ENCODE assay signal across 1 cellular context in the genomic region with DNA sequence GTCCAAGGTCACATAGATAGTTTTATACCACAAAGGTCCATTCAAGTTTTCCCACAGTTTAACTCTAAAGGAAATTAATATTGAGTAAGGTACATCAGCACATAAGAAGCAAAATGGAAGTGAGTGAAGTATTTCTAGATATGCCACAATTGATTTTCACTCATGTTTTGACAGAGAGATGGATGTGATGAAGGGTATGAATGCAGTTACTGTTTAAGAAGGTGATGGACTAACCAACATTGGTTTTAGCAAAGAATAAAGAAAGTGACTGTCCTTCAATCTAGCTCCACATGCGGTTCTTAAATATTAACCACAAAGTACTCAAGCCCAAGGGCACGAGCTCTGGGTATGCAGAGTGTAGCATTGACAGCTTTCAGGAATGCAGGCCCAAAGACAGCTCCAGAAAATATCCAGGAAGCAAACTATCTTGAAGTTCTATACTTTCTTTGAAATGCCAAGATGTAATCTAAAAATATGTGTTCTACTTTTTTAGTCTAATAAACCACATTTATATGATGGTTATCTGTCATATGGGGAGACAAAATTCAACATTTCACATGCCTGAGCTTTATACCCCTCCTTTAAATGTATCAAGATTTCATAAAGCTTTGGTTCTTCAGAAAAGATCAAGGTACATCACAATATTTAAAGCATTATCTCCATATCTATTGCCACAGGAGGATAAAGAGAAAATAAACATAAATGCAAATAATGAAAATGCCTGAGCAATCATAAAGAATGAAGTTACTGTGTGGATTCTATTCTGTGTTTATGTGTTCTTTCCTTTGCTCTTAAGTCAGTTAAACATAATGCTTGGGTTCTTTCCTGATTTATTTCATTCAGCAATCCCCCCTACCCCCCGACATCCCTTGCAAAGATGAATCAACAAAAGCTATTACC.
TF ChIP-seq lines count a peak whose summit lies in the region.

No MANE protein-coding gene starts in this region.

TF ChIP-seq in HepG2, 621 proteins besides CTCF, POLR2A, EP300 and RAD21 (continued from another document and continues in another):
- TF ChIP-seq ZNF772 (CRISPR knock-in tag; IDR thresholded peaks at IDR 0.05) (peak; percentile 42; the same call in 1 of the 2 replicates), ZNF766 (CRISPR knock-in tag; IDR thresholded peaks at IDR 0.05; ENCODE audit: borderline replicate concordance) (no peak), ZNF570 (CRISPR knock-in tag; IDR thresholded peaks at IDR 0.05; ENCODE audit: borderline replicate concordance) (no peak), SIX1 (CRISPR knock-in tag; IDR thresholded peaks at IDR 0.05; ENCODE audit: borderline replicate concordance) (peak; percentile 69), HNRNPK (IDR thresholded peaks at IDR 0.05; ENCODE audit: low read depth, low read length, poor library complexity, severe bottlenecking) (peak; percentile 34), KDM4B (CRISPR knock-in tag; IDR thresholded peaks at IDR 0.05) (no peak; the same call in 1 of the 2 replicates), ZNF10 (CRISPR knock-in tag; IDR thresholded peaks at IDR 0.05; ENCODE audit: borderline replicate concordance, low read depth) (no peak), ZNF768 (CRISPR knock-in tag; IDR thresholded peaks at IDR 0.05) (no peak), JDP2 (CRISPR knock-in tag; IDR thresholded peaks at IDR 0.05; ENCODE audit: borderline replicate concordance) (no peak), KDM5A (IDR thresholded peaks at IDR 0.05; ENCODE audit: borderline replicate concordance, low read length) (peak; percentile 17; the same call in 1 of the 2 replicates), GTF2F1 (IDR thresholded peaks at IDR 0.05; ENCODE audit: low read length) (no peak), FOXJ3 (CRISPR knock-in tag; IDR thresholded peaks at IDR 0.05; ENCODE audit: borderline replicate concordance) (peak; percentile 64), ZNF343 (CRISPR knock-in tag; IDR thresholded peaks at IDR 0.05) (peak; percentile 85), BHLHE40 (IDR thresholded peaks at IDR 0.05; ENCODE audit: low read length) (peak; percentile 80), ZNF317 (CRISPR knock-in tag; IDR thresholded peaks at IDR 0.05) (0 out of 2 replicates have a peak, but pooled peaks have one; percentile 41), ZFP36L1 (CRISPR knock-in tag; IDR thresholded peaks at IDR 0.05) (0 out of 2 replicates have a peak, but pooled peaks have one; percentile 41), ZNF782 (CRISPR knock-in tag; IDR thresholded peaks at IDR 0.05; ENCODE audit: borderline replicate concordance) (no peak), MTF1 (CRISPR knock-in tag; IDR thresholded peaks at IDR 0.05) (no peak; the same call in 1 of the 2 replicates)
- TF ChIP-seq, protein P1, sequence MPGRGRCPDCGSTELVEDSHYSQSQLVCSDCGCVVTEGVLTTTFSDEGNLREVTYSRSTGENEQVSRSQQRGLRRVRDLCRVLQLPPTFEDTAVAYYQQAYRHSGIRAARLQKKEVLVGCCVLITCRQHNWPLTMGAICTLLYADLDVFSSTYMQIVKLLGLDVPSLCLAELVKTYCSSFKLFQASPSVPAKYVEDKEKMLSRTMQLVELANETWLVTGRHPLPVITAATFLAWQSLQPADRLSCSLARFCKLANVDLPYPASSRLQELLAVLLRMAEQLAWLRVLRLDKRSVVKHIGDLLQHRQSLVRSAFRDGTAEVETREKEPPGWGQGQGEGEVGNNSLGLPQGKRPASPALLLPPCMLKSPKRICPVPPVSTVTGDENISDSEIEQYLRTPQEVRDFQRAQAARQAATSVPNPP (CRISPR knock-in tag; IDR thresholded peaks at IDR 0.05) = 0 out of 2 replicates have a peak, but pooled peaks have one; percentile 23
- TF ChIP-seq, protein P2, sequence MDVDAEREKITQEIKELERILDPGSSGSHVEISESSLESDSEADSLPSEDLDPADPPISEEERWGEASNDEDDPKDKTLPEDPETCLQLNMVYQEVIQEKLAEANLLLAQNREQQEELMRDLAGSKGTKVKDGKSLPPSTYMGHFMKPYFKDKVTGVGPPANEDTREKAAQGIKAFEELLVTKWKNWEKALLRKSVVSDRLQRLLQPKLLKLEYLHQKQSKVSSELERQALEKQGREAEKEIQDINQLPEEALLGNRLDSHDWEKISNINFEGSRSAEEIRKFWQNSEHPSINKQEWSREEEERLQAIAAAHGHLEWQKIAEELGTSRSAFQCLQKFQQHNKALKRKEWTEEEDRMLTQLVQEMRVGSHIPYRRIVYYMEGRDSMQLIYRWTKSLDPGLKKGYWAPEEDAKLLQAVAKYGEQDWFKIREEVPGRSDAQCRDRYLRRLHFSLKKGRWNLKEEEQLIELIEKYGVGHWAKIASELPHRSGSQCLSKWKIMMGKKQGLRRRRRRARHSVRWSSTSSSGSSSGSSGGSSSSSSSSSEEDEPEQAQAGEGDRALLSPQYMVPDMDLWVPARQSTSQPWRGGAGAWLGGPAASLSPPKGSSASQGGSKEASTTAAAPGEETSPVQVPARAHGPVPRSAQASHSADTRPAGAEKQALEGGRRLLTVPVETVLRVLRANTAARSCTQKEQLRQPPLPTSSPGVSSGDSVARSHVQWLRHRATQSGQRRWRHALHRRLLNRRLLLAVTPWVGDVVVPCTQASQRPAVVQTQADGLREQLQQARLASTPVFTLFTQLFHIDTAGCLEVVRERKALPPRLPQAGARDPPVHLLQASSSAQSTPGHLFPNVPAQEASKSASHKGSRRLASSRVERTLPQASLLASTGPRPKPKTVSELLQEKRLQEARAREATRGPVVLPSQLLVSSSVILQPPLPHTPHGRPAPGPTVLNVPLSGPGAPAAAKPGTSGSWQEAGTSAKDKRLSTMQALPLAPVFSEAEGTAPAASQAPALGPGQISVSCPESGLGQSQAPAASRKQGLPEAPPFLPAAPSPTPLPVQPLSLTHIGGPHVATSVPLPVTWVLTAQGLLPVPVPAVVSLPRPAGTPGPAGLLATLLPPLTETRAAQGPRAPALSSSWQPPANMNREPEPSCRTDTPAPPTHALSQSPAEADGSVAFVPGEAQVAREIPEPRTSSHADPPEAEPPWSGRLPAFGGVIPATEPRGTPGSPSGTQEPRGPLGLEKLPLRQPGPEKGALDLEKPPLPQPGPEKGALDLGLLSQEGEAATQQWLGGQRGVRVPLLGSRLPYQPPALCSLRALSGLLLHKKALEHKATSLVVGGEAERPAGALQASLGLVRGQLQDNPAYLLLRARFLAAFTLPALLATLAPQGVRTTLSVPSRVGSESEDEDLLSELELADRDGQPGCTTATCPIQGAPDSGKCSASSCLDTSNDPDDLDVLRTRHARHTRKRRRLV (CRISPR knock-in tag; IDR thresholded peaks at IDR 0.05) = 0 out of 2 replicates have a peak, but pooled peaks have one; percentile 69
- TF ChIP-seq, protein P3, sequence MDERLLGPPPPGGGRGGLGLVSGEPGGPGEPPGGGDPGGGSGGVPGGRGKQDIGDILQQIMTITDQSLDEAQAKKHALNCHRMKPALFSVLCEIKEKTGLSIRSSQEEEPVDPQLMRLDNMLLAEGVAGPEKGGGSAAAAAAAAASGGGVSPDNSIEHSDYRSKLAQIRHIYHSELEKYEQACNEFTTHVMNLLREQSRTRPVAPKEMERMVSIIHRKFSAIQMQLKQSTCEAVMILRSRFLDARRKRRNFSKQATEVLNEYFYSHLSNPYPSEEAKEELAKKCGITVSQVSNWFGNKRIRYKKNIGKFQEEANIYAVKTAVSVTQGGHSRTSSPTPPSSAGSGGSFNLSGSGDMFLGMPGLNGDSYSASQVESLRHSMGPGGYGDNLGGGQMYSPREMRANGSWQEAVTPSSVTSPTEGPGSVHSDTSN (CRISPR knock-in tag; IDR thresholded peaks at IDR 0.05) = peak; percentile 83
- TF ChIP-seq, protein P4, sequence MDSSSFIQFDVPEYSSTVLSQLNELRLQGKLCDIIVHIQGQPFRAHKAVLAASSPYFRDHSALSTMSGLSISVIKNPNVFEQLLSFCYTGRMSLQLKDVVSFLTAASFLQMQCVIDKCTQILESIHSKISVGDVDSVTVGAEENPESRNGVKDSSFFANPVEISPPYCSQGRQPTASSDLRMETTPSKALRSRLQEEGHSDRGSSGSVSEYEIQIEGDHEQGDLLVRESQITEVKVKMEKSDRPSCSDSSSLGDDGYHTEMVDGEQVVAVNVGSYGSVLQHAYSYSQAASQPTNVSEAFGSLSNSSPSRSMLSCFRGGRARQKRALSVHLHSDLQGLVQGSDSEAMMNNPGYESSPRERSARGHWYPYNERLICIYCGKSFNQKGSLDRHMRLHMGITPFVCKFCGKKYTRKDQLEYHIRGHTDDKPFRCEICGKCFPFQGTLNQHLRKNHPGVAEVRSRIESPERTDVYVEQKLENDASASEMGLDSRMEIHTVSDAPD (CRISPR knock-in tag; IDR thresholded peaks at IDR 0.05) = 0 out of 2 replicates have a peak, but pooled peaks have one; percentile 62
- TF ChIP-seq, protein P5, sequence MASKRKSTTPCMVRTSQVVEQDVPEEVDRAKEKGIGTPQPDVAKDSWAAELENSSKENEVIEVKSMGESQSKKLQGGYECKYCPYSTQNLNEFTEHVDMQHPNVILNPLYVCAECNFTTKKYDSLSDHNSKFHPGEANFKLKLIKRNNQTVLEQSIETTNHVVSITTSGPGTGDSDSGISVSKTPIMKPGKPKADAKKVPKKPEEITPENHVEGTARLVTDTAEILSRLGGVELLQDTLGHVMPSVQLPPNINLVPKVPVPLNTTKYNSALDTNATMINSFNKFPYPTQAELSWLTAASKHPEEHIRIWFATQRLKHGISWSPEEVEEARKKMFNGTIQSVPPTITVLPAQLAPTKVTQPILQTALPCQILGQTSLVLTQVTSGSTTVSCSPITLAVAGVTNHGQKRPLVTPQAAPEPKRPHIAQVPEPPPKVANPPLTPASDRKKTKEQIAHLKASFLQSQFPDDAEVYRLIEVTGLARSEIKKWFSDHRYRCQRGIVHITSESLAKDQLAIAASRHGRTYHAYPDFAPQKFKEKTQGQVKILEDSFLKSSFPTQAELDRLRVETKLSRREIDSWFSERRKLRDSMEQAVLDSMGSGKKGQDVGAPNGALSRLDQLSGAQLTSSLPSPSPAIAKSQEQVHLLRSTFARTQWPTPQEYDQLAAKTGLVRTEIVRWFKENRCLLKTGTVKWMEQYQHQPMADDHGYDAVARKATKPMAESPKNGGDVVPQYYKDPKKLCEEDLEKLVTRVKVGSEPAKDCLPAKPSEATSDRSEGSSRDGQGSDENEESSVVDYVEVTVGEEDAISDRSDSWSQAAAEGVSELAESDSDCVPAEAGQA (IDR thresholded peaks at IDR 0.05; ENCODE audit: low read depth) = no peak
- TF ChIP-seq, protein P5 (CRISPR knock-in tag; IDR thresholded peaks at IDR 0.05; ENCODE audit: borderline replicate concordance) = peak; percentile 80; the same call in 1 of the 2 replicates
- TF ChIP-seq, protein P6, sequence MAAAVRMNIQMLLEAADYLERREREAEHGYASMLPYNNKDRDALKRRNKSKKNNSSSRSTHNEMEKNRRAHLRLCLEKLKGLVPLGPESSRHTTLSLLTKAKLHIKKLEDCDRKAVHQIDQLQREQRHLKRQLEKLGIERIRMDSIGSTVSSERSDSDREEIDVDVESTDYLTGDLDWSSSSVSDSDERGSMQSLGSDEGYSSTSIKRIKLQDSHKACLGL (CRISPR knock-in tag; IDR thresholded peaks at IDR 0.05) = no peak
- TF ChIP-seq, protein P7, sequence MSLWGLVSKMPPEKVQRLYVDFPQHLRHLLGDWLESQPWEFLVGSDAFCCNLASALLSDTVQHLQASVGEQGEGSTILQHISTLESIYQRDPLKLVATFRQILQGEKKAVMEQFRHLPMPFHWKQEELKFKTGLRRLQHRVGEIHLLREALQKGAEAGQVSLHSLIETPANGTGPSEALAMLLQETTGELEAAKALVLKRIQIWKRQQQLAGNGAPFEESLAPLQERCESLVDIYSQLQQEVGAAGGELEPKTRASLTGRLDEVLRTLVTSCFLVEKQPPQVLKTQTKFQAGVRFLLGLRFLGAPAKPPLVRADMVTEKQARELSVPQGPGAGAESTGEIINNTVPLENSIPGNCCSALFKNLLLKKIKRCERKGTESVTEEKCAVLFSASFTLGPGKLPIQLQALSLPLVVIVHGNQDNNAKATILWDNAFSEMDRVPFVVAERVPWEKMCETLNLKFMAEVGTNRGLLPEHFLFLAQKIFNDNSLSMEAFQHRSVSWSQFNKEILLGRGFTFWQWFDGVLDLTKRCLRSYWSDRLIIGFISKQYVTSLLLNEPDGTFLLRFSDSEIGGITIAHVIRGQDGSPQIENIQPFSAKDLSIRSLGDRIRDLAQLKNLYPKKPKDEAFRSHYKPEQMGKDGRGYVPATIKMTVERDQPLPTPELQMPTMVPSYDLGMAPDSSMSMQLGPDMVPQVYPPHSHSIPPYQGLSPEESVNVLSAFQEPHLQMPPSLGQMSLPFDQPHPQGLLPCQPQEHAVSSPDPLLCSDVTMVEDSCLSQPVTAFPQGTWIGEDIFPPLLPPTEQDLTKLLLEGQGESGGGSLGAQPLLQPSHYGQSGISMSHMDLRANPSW (CRISPR knock-in tag; IDR thresholded peaks at IDR 0.05; ENCODE audit: borderline replicate concordance) = peak; percentile 83; the same call in 1 of the 2 replicates
- TF ChIP-seq, protein P8, sequence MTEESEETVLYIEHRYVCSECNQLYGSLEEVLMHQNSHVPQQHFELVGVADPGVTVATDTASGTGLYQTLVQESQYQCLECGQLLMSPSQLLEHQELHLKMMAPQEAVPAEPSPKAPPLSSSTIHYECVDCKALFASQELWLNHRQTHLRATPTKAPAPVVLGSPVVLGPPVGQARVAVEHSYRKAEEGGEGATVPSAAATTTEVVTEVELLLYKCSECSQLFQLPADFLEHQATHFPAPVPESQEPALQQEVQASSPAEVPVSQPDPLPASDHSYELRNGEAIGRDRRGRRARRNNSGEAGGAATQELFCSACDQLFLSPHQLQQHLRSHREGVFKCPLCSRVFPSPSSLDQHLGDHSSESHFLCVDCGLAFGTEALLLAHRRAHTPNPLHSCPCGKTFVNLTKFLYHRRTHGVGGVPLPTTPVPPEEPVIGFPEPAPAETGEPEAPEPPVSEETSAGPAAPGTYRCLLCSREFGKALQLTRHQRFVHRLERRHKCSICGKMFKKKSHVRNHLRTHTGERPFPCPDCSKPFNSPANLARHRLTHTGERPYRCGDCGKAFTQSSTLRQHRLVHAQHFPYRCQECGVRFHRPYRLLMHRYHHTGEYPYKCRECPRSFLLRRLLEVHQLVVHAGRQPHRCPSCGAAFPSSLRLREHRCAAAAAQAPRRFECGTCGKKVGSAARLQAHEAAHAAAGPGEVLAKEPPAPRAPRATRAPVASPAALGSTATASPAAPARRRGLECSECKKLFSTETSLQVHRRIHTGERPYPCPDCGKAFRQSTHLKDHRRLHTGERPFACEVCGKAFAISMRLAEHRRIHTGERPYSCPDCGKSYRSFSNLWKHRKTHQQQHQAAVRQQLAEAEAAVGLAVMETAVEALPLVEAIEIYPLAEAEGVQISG (CRISPR knock-in tag; IDR thresholded peaks at IDR 0.05) = 0 out of 2 replicates have a peak, but pooled peaks have one; percentile 29
